ENCODE assay signal across 13 cellular contexts in genomic region chr9:96004384-96004783, GRCh38.
"Had no signal": no experiment of that assay in that cellular context is flagged by ENCODE, and none has a peak within 500 bp of the region (broad histone marks: within the 10 kb centered on the region; RNA-seq: fewer than 3 reads in every experiment).

No MANE protein-coding gene starts in this region.

- ATAC-seq: heart left ventricle, pancreas, right cardiac atrium had no signal

- H3K27me3 ChIP-seq: heart left ventricle, pancreas had no signal

- H3K9me3 ChIP-seq: pancreas had no signal

- H3K4me3 ChIP-seq: heart left ventricle, pancreas had no signal

- H3K4me1 ChIP-seq: pancreas had no signal

- DNase-seq: effector CD4-positive, alpha-beta T cell; foreskin melanocyte; heart left ventricle; hippocampal formation; mesendoderm; naive B cell; occipital lobe; pancreas; right cardiac atrium; small intestine; stimulated activated CD4-positive, alpha-beta T cell treated with anti-CD3 and anti-CD28 coated beads, Interleukin-12 subunit alpha, Interleukin-12 subunit beta, amount 100 ng/mL, for 4 hours; stimulated activated naive CD4-positive, alpha-beta T cell treated with Interleukin-2 at 50 U/mL for 16 hours; trophoblast cell had no signal

- H3K27ac ChIP-seq: heart left ventricle, pancreas had no signal
